27 cellular contexts compared by ENCODE assay signal in the genomic region with DNA sequence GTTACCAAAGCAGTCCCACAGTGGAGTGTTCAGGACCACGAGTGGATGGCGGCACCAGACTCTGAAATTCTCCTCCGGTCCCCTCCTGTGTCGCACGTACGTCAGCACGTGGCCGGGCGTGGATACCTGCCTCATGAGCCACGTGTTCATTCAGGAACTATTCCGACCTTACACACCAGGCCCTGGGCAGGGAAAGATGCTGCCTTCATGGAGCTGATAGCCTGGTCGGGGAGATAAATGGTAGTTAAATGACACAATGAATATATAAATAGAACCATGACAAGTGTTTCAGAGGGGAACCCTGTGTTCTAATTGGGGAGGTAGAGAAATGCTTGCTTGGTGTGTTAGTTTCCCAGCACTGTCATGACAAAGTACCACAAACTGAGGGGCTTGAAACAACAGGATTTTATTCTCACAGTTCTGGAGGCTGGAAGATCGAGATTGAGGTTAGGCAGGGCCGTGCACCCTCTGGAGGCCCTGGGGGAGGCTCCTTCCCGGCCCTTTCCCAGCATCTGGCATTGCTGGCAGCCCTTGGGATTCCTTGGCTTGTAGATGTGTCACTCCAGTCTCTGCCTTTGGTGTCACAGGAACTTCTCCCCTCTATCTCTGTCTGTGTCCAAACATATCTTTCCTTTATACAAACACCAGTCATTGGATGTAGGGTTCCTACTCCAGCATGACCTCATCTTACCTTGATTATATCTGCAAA. TPM values are rescaled to one million over a fixed set of nuclear protein-coding genes. Genes with fewer than 3 reads are reported as not detected.
DNase-seq lines count a peak whose midpoint lies in the region; ATAC-seq, FAIRE-seq and TF ChIP-seq lines count a peak whose summit lies in the region.
"Had no signal": no experiment of that assay in that cellular context is flagged by ENCODE, and none has a peak within 500 bp of the region (broad histone marks: within the 10 kb centered on the region; RNA-seq: fewer than 3 reads in every experiment).

No MANE protein-coding gene starts in this region.

- peak; percentile 47 for ATAC-seq in GM12878
- ATAC-seq in Right ventricle myocardium inferior = peak; percentile 67
- ATAC-seq: A549, GM23338, PC-3 had no signal

- H4K20me1 ChIP-seq in GM12878 (ENCODE audit: control insufficient read depth, insufficient read depth) = no peaks in the 10 kb centered on the region
- H4K20me1 ChIP-seq: BLaER1 treated with 17β-estradiol and CSF1 and Interleukin-3, amounts not matched to agents 10 nM and 100 nM had no signal

- H3K4me3 ChIP-seq in GM12878 (no peak overlapping the region), left ventricle myocardium inferior (no peak overlapping the region)
- H3K4me3 ChIP-seq: A549; BLaER1 treated with 17β-estradiol and CSF1 and Interleukin-3, amounts not matched to agents 10 nM and 100 nM; GM23338; SJSA1 had no signal

- no peak for TF ChIP-seq POLR2A in GM12878 (IDR thresholded peaks at IDR 0.05; ENCODE audit: low read depth, low read length)
- no peak for TF ChIP-seq POLR2A in GM12892 (IDR thresholded peaks at IDR 0.05; ENCODE audit: low read depth, low read length)

- WGBS in GM12878 (ENCODE audit: insufficient coverage, insufficient replicate concordance, low lambda C conversion rate, missing lambda C conversion rate) = 77% methylated on average over 15 of the region's 15 CpGs

- CTCF ChIA-PET in GM12878 (lab: Yijun Ruan, JAX) = interaction anchor here (0.7 to 3.4 kb wide), 11 partner anchors 8 to 376 kb away, joined by 3 to 16 read pairs (median 4); no protein-coding TSS in a partner anchor

- H3K9me3 ChIP-seq in GM12878 (replicated peaks; ENCODE audit: control insufficient read depth, insufficient read depth, low read length) (no peaks in the 10 kb centered on the region), left ventricle myocardium inferior (replicated peaks) (no peaks in the 10 kb centered on the region)
- H3K9me3 ChIP-seq: A549; BLaER1 treated with 17β-estradiol and CSF1 and Interleukin-3, amounts not matched to agents 10 nM and 100 nM; SJSA1 had no signal

- RAD21 ChIA-PET in GM12878 (lab: Charles Lee; ENCODE audit: unreplicated experiment) = interaction anchor here (0.9 to 1.5 kb wide), 2 partner anchors 10 to 23 kb away, joined by 4 to 6 read pairs; no protein-coding TSS in a partner anchor

- no peak for DNase-seq in GM12878 (ENCODE audit: low read depth, low spot score)
- no peak for DNase-seq in Right ventricle myocardium inferior (ENCODE audit: missing footprints)
- DNase-seq in left ventricle myocardium inferior = peak; percentile 30
- DNase-seq in myocyte (ENCODE audit: low read depth) = peak; percentile 44
- no peak for DNase-seq in GM12892 (ENCODE audit: insufficient read length)
- DNase-seq in NCI-H2196 (lab: John Stamatoyannopoulos, UW; ENCODE audit: unreplicated experiment) = no peak
- no peak for DNase-seq in SW 1271 (lab: John Stamatoyannopoulos, UW)
- no peak for DNase-seq in occipital lobe (lab: John Stamatoyannopoulos, UW)
- DNase-seq: AML-193; CD4-positive, alpha-beta T cell; H9; Karpas-422; NCI-H1092 treated with DMSO at 0.1 percent for 48 hours; NCI-H1436; NCI-H187; NCI-H2081 treated with DMSO at 0.1 percent for 48 hours; NCI-H446; NCI-H526; NCI-H82; NK-92 treated with Interleukin-12 subunit alpha and Interleukin-12 subunit beta, amount 100 ng/mL, for 24 hours; PC-3 had no signal

- FAIRE-seq in GM12878 (lab: Jason Lieb, UNC) (no peak), GM12892 (lab: Jason Lieb, UNC) (no peak)
- FAIRE-seq: A549, D721Med had no signal

- no peaks in the 10 kb centered on the region for H3K79me2 ChIP-seq in GM12878 (ENCODE audit: control insufficient read depth, insufficient read depth, low read length)

- H3K9ac ChIP-seq in GM12878 (ENCODE audit: control insufficient read depth, insufficient read depth, low read length) = no peak overlapping the region
- H3K9ac ChIP-seq: BLaER1 treated with 17β-estradiol and CSF1 and Interleukin-3, amounts not matched to agents 10 nM and 100 nM had no signal

- TF ChIP-seq EP300 in GM12878 (IDR thresholded peaks at IDR 0.05; ENCODE audit: borderline replicate concordance in 1 of 2, control insufficient read depth in 1 of 2, low read depth in 2 of 2, low read length in 2 of 2) = no peak

- TF ChIP-seq CTCF in GM12878 (IDR thresholded peaks at IDR 0.05 in 2 of 3, conservative IDR thresholded peaks at IDR 0.05 in 1 of 3; ENCODE audit: control insufficient read depth in 2 of 3, extremely low read depth in 1 of 3, insufficient read depth in 1 of 3, low read depth in 3 of 3, low read length in 3 of 3) (no peak), left ventricle myocardium inferior (IDR thresholded peaks at IDR 0.05; ENCODE audit: borderline replicate concordance) (no peak)

- no peak for TF ChIP-seq RAD21 in GM12878 (IDR thresholded peaks at IDR 0.05; ENCODE audit: insufficient read depth, low read depth, low read length)

- H3K27me3 ChIP-seq in GM12878 (replicated peaks in 1 of 2; ENCODE audit: control insufficient read depth in 2 of 2, insufficient read depth in 2 of 2, low read length in 1 of 2) (no peaks in the 10 kb centered on the region), left ventricle myocardium inferior (ENCODE audit: low read depth) (no peaks in the 10 kb centered on the region)
- H3K27me3 ChIP-seq: BLaER1 treated with 17β-estradiol and CSF1 and Interleukin-3, amounts not matched to agents 10 nM and 100 nM; SJSA1 had no signal

- POLR2A ChIA-PET in GM12878 (lab: Charles Lee) = no interaction called here

- intact Hi-C loops in GM12878 (cut with micrococcal nuclease; ENCODE audit: unreplicated experiment) (no loop called here), Right ventricle myocardium inferior (cut with DNase I) (loop anchor here (10.0 kb wide), 2 partner anchors 171 to 661 kb away; partner anchors contain the start of gene ERO1B), left ventricle myocardium inferior (cut with micrococcal nuclease) (loop anchor here (5.0 kb wide), 1 partner anchor 379 kb away; no protein-coding TSS in a partner anchor)

- no peak overlapping the region for H3K4me2 ChIP-seq in GM12878 (ENCODE audit: control insufficient read depth, insufficient read depth)
- H3K4me2 ChIP-seq: A549; BLaER1 treated with 17β-estradiol and CSF1 and Interleukin-3, amounts not matched to agents 10 nM and 100 nM; GM23338 had no signal

- no peaks in the 10 kb centered on the region for H3K36me3 ChIP-seq in GM12878 (ENCODE audit: control insufficient read depth in 2 of 2, insufficient read depth in 2 of 2, low read length in 1 of 2)
- no peaks in the 10 kb centered on the region for H3K36me3 ChIP-seq in left ventricle myocardium inferior
- H3K36me3 ChIP-seq: BLaER1 treated with 17β-estradiol and CSF1 and Interleukin-3, amounts not matched to agents 10 nM and 100 nM; SJSA1 had no signal

- H3K27ac ChIP-seq in GM12878 (ENCODE audit: control insufficient read depth, insufficient read depth) (no peak overlapping the region), left ventricle myocardium inferior (replicated peaks) (peak overlapping the region; percentile 81)
- H3K27ac ChIP-seq: A549; BLaER1 treated with 17β-estradiol and CSF1 and Interleukin-3, amounts not matched to agents 10 nM and 100 nM; HL-60; SJSA1 had no signal

- no peak overlapping the region for H2AFZ ChIP-seq in GM12878 (ENCODE audit: control insufficient read depth, low read depth, low read length)
- H2AFZ ChIP-seq: GM23338 had no signal

- H3K4me1 ChIP-seq in GM12878 (ENCODE audit: control insufficient read depth, insufficient read depth, low read length) = no peaks in the 10 kb centered on the region
- H3K4me1 ChIP-seq in left ventricle myocardium inferior = peaks cover 13% of the 10 kb centered on the region
- H3K4me1 ChIP-seq: A549 had no signal

- in situ Hi-C loops in GM12878 (cut with MboI) = loop anchor here (5.0 to 25.0 kb wide), 3 partner anchors 174 to 1024 kb away; partner anchors contain the start of gene ERO1B

- SMC1A ChIA-PET in GM12878 (lab: Charles Lee; ENCODE audit: uncharacterized antibody, unreplicated experiment) = interaction anchor here (0.8 to 3.2 kb wide), 12 partner anchors 8 to 232 kb away, joined by 3 to 18 read pairs (median 4); no protein-coding TSS in a partner anchor

- BruUV-seq in GM12878 (replicated peaks; lab: Mats Ljungman, UMichigan) = no TSS peak

RNA-seq across cellular contexts. Expression of gene GPR137B, which starts 28.9 kb away (rescaled TPM):
- total RNA-seq in GM12878 (2013; cell fraction: nucleolus; rRNA removed) = 79.5 and 87.9 TPM in 2 replicates
- 9.4 and 14.7 TPM in 2 replicates for total RNA-seq in GM12878 (2014; rRNA removed)
- 13.1 and 14.1 TPM in 2 replicates for total RNA-seq in GM12878 (2014; rRNA removed; fragmentation: Illumina TruSeq; extraction: Trizol)
- 14.3 and 14.9 TPM in 2 replicates for total RNA-seq in GM12878 (2021)
- 9.2 TPM for polyA plus RNA-seq in GM12878 (2011; ENCODE audit: low read depth)
- polyA plus RNA-seq in GM12878 (2011; rRNA removed) = 14.9 and 19.3 TPM in 2 replicates
- polyA plus RNA-seq in GM12878 (2011; cell fraction: cytosol; rRNA removed) = 10.5 and 19.3 TPM in 2 replicates
- polyA plus RNA-seq in GM12878 (2011; cell fraction: nucleus; rRNA removed) = 28.2 and 30.6 TPM in 2 replicates
- 11.0 and 19.5 TPM in 2 replicates for polyA plus RNA-seq in GM12878 (2012)
- 20.8 and 27.4 TPM in 2 replicates for polyA plus RNA-seq in GM12878 (2014; fragmentation: Illumina TruSeq; extraction: Trizol)
- 1 to 10 TPM; 5.4 to 6.4 TPM for polyA plus RNA-seq in GM12878 (2014; fragmentation: Nextera tagmentation; extraction: Ambion mirVana)
- 12.1 and 12.6 TPM in 2 replicates for polyA plus RNA-seq in GM12878 (2014; rRNA removed)
- polyA plus RNA-seq in GM12878 (2016; fragmentation: Nextera tagmentation; extraction: Ambion mirVana) = 10 to 100 TPM in 1 of 2 experiments, 1 to 10 TPM in 1; 9.0 to 12.9 TPM
- polyA minus RNA-seq in GM12878 (2011; rRNA and poly(A)+ RNA removed) = 18.3 and 18.7 TPM in 2 replicates
- polyA minus RNA-seq in GM12878 (2011; cell fraction: cytosol; rRNA and poly(A)+ RNA removed) = 6.0 and 8.0 TPM in 2 replicates
- 30.0 and 62.4 TPM in 2 replicates for polyA minus RNA-seq in GM12878 (2011; cell fraction: nucleus; rRNA and poly(A)+ RNA removed)
- total RNA-seq in Right ventricle myocardium inferior = 32.0 TPM
- total RNA-seq in left ventricle myocardium inferior = 36.7 TPM
- total RNA-seq in myocyte = 4.1 and 5.8 TPM in 2 replicates
- 14.4 TPM for polyA plus RNA-seq in myocyte (2012)
- polyA plus RNA-seq in GM12892 (2012; ENCODE audit: missing spikeins) = 19.5 TPM
- 52.4 TPM for total RNA-seq in occipital lobe

RNA-seq across cellular contexts. Expression of gene NID1, which starts 48.6 kb away (rescaled TPM):
- total RNA-seq in GM12878 (2013; cell fraction: nucleolus; rRNA removed) = 52.1 and 55.0 TPM in 2 replicates
- total RNA-seq in GM12878 (2014; rRNA removed) (11.5 and 12.4 TPM in 2 replicates), GM12878 (2014; rRNA removed; fragmentation: Illumina TruSeq; extraction: Trizol) (6.1 and 6.4 TPM in 2 replicates), GM12878 (2021) (25.7 and 26.9 TPM in 2 replicates), Right ventricle myocardium inferior (65.8 TPM), left ventricle myocardium inferior (40.4 TPM), myocyte (7.8 and 8.7 TPM in 2 replicates), occipital lobe (17.6 TPM)
- polyA plus RNA-seq in GM12878 (2011; ENCODE audit: low read depth) = 4.2 TPM
- polyA plus RNA-seq in GM12878 (2011; rRNA removed) (5.1 and 14.7 TPM in 2 replicates), GM12878 (2014; fragmentation: Illumina TruSeq; extraction: Trizol) (21.0 and 21.5 TPM in 2 replicates), GM12878 (2014; fragmentation: Nextera tagmentation; extraction: Ambion mirVana) (1 to 10 TPM; 4.2 to 4.9 TPM), GM12878 (2014; rRNA removed) (8.3 and 9.9 TPM in 2 replicates), GM12878 (2016; fragmentation: Nextera tagmentation; extraction: Ambion mirVana) (10 to 100 TPM; 11.1 to 13.0 TPM)
- 10.7 and 18.2 TPM in 2 replicates for polyA plus RNA-seq in GM12878 (2011; cell fraction: cytosol; rRNA removed)
- polyA plus RNA-seq in GM12878 (2011; cell fraction: nucleus; rRNA removed) = 23.8 and 26.9 TPM in 2 replicates
- 6.0 and 10.1 TPM in 2 replicates for polyA plus RNA-seq in GM12878 (2012)
- polyA minus RNA-seq in GM12878 (2011; rRNA and poly(A)+ RNA removed) = 16.6 and 21.5 TPM in 2 replicates
- polyA minus RNA-seq in GM12878 (2011; cell fraction: cytosol; rRNA and poly(A)+ RNA removed) = 13.9 and 16.1 TPM in 2 replicates
- polyA minus RNA-seq in GM12878 (2011; cell fraction: nucleus; rRNA and poly(A)+ RNA removed) = 8.1 and 10.8 TPM in 2 replicates
- 22.0 TPM for polyA plus RNA-seq in myocyte (2012)
- polyA plus RNA-seq in GM12892 (2012; ENCODE audit: missing spikeins) = 6.5 TPM

Comparison
In these comparisons a context has a peak if more than half of its experiments do, and no peak if none do; other contexts are left out.
1. DNase-seq: peak in left ventricle myocardium inferior (single experiment) and myocyte (single experiment); none in GM12878 (single experiment), Right ventricle myocardium inferior (single experiment), GM12892 (single experiment), NCI-H2196 (single experiment), SW 1271 (0 of 2) and occipital lobe (single experiment).